In the genomic region with DNA sequence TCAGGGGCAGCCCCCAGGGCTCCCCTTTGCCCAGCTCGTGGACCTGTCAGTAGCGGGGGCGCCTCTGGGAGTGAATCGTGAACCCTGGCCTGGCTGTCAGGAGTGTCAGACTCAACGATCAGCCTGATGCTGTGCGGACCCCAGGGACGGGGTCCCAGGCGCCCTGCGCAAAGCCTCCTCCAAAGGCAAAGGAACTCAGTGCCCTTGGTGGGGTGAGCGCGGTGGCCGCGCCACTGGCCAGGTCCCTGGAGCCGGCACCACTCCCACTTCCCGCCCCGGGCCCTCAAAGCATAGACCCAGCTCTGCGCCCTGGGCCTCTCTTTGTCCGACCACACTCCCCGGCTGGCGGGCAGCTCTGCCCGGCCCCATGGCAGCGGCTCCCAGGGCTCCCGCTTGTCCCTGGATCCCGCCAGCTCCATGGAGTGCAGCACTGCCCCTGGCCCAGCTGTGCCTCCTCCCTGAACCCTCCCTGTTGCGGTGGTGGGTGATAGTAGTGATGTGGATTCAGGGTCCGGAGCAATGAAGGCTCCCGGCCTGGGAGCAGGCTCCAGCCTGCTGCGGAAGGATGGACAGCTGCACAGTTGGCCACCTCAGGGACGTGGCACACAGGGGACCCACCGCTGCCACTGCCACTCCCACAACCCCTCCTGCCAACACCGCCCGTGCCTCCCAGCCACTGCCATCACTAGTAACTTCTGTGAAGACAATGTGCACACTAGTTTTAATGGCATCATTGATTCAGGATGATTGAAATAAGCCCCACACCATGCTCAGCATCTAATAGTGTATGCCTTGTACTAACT, we compare ENCODE assay signal across 15 cellular contexts.
A peak's percentile ranks its signal among the peaks of the same experiment; 100 is the strongest.
DNase-seq lines count a peak whose midpoint lies in the region; ATAC-seq and TF ChIP-seq lines count a peak whose summit lies in the region.
"Had no signal": no experiment of that assay in that cellular context is flagged by ENCODE, and none has a peak within 500 bp of the region (broad histone marks: within the 10 kb centered on the region; RNA-seq: fewer than 3 reads in every experiment).

No MANE protein-coding gene starts in this region.

- H3K18ac ChIP-seq in H9 (ENCODE audit: insufficient read length, low read depth, low read length) (no peak overlapping the region), neuronal stem cell (ENCODE audit: low read length) (no peak overlapping the region)

- no peak overlapping the region for H3K27ac Mint-ChIP-seq in H9
- no peak overlapping the region for H3K27ac Mint-ChIP-seq in stimulated activated memory B cell treated with anti-CD40 and anti-IgM and Interleukin-4, amounts not matched to agents 10 μg/mL and 1 μg/mL and 100 μg/mL, for 72 hours
- no peak overlapping the region for H3K27ac Mint-ChIP-seq in activated T-cell treated with anti-CD3 and anti-CD28 coated beads, Interleukin-2, amount 50 U/mL, for 24 hours
- H3K27ac Mint-ChIP-seq: CD4-positive, alpha-beta memory T cell had no signal

- H3K9ac ChIP-seq in H9 (ENCODE audit: extremely low read depth, insufficient read length, low read length): no peak overlapping the region
- H3K9ac ChIP-seq in neuronal stem cell (ENCODE audit: low read depth, low read length, poor library complexity): no peak overlapping the region
- H3K9ac ChIP-seq: KMS-11 had no signal

- no peaks in the 10 kb centered on the region for H3K36me3 ChIP-seq in neuronal stem cell (replicated peaks in 1 of 2; ENCODE audit: control insufficient read depth in 2 of 2, insufficient read depth in 2 of 2, low read length in 2 of 2)

- H2BK12ac ChIP-seq in H9 (ENCODE audit: insufficient read length, low read depth, low read length) (no peak overlapping the region), neuronal stem cell (ENCODE audit: low read length) (no peak overlapping the region)

- ATAC-seq in Right ventricle myocardium superior (ENCODE audit: poor library complexity) (no peak), Right ventricle myocardium inferior (no peak), GM18868 (IDR thresholded peaks at IDR 0.05; ENCODE audit: unreplicated experiment) (no peak)
- peak; percentile 37 for ATAC-seq in stimulated activated memory B cell treated with anti-CD40 and anti-IgM and Interleukin-4, amounts not matched to agents 10 μg/mL and 1 μg/mL and 100 μg/mL, for 72 hours
- ATAC-seq: Panc1 had no signal

- H3T11ph ChIP-seq in H9 (ENCODE audit: low read length): no peak overlapping the region

- H3K4me1 Mint-ChIP-seq in H9: no peaks in the 10 kb centered on the region
- no peaks in the 10 kb centered on the region for H3K4me1 Mint-ChIP-seq in stimulated activated memory B cell treated with anti-CD40 and anti-IgM and Interleukin-4, amounts not matched to agents 10 μg/mL and 1 μg/mL and 100 μg/mL, for 72 hours
- H3K4me1 Mint-ChIP-seq in activated T-cell treated with anti-CD3 and anti-CD28 coated beads, Interleukin-2, amount 50 U/mL, for 24 hours (ENCODE audit: low read depth): no peaks in the 10 kb centered on the region
- H3K4me1 Mint-ChIP-seq: CD4-positive, alpha-beta memory T cell had no signal

- no peak overlapping the region for H4K5ac ChIP-seq in H9 (ENCODE audit: insufficient read length, low read depth, low read length)

- no peak overlapping the region for H2BK5ac ChIP-seq in H9 (ENCODE audit: insufficient read length, low read length)
- peak overlapping the region; percentile 53 for H2BK5ac ChIP-seq in neuronal stem cell (ENCODE audit: low read length)

- H3K4me1 ChIP-seq in H9 (ENCODE audit: insufficient read depth, low read length) (no peaks in the 10 kb centered on the region), neuronal stem cell (ENCODE audit: control insufficient read depth in 2 of 2, insufficient read depth in 1 of 2, low read depth in 1 of 2, low read length in 2 of 2) (peaks cover 0 to 3% of the 10 kb centered on the region in 2 donors)

- H2BK15ac ChIP-seq in H9 (ENCODE audit: low read depth, low read length) (no peak overlapping the region), neuronal stem cell (ENCODE audit: low read length) (peak overlapping the region; percentile 65)

- H3K23me2 ChIP-seq in H9 (ENCODE audit: insufficient read length, low read depth, low read length, poor library complexity, severe bottlenecking): no peaks in the 10 kb centered on the region

- H2AFZ ChIP-seq in H9 (ENCODE audit: low read length) (no peak overlapping the region), neuronal stem cell (ENCODE audit: low read length) (peak overlapping the region; percentile 25)

- no peak for TF ChIP-seq CTCF in H9 (conservative IDR thresholded peaks at IDR 0.05)

- H3K27me3 ChIP-seq in H9 (ENCODE audit: insufficient read depth, low read length) (no peaks in the 10 kb centered on the region), neuronal stem cell (ENCODE audit: control insufficient read depth in 3 of 3, insufficient read depth in 3 of 3, low read depth in 1 of 3, low read length in 3 of 3) (no peaks in the 10 kb centered on the region)

- no peak overlapping the region for H2BK20ac ChIP-seq in H9 (ENCODE audit: low read depth, low read length, poor library complexity, severe bottlenecking)

- no peaks in the 10 kb centered on the region for H3K79me2 ChIP-seq in H9 (ENCODE audit: insufficient read depth, low read length)

- DNase-seq in Right ventricle myocardium superior (peak; percentile 26), Right ventricle myocardium inferior (ENCODE audit: missing footprints) (no peak), H9 (peak; percentile 28), neuronal stem cell (ENCODE audit: low spot score) (no peak)
- no peak for DNase-seq in activated T-cell treated with anti-CD3 and anti-CD28 coated beads, Interleukin-2, amount 50 U/mL, for 24 hours
- DNase-seq in activated CD4-positive, CD25-positive, alpha-beta regulatory T cell treated with anti-CD3 and anti-CD28 coated beads, Interleukin-2, amount 50 U/mL, for 72 hours: no peak
- DNase-seq: DMS53, EL, NCI-H1694 treated with DMSO at 0.1 percent for 48 hours had no signal

- H3K4ac ChIP-seq in H9 (ENCODE audit: low read depth, low read length): no peak overlapping the region
- no peak overlapping the region for H3K4ac ChIP-seq in neuronal stem cell (ENCODE audit: low read length)

- intact Hi-C loops in Right ventricle myocardium superior (cut with DNase I) (no loop called here), Right ventricle myocardium inferior (cut with DNase I) (no loop called here)

- H3K27ac ChIP-seq in H9 (ENCODE audit: insufficient read length, low read depth, low read length): no peak overlapping the region
- H3K27ac ChIP-seq in neuronal stem cell (replicated peaks; ENCODE audit: low read length): no peak overlapping the region
- H3K27ac ChIP-seq: KMS-11 had no signal

- no peak overlapping the region for H3K4me2 ChIP-seq in H9 (ENCODE audit: insufficient read depth, insufficient read length, low read length)
- H3K4me2 ChIP-seq in neuronal stem cell (ENCODE audit: insufficient read depth, low read length, poor library complexity, severe bottlenecking): no peak overlapping the region
- H3K4me2 ChIP-seq: KMS-11 had no signal

- H4K8ac ChIP-seq in H9 (replicated peaks; ENCODE audit: insufficient read length, low read depth, low read length) (no peak overlapping the region), neuronal stem cell (ENCODE audit: low read depth, low read length) (no peak overlapping the region)

- peak overlapping the region in 1 of 2 donors; percentile 30 for H3K4me3 ChIP-seq in neuronal stem cell (ENCODE audit: low read length in 2 of 2)
- H3K4me3 ChIP-seq: GM12878 had no signal

- H3K23ac ChIP-seq in H9 (ENCODE audit: insufficient read length, low read depth, low read length) (no peak overlapping the region), neuronal stem cell (ENCODE audit: low read depth, low read length, poor library complexity) (no peak overlapping the region)

- H3K14ac ChIP-seq in H9 (ENCODE audit: insufficient read depth, low read length): no peak overlapping the region
- no peak overlapping the region for H3K14ac ChIP-seq in neuronal stem cell (ENCODE audit: low read length)

- H4K91ac ChIP-seq in H9 (ENCODE audit: insufficient read length, low read depth, low read length) (no peak overlapping the region), neuronal stem cell (ENCODE audit: low read depth, low read length, poor library complexity) (no peak overlapping the region)

- no peaks in the 10 kb centered on the region for H3K79me1 ChIP-seq in H9 (ENCODE audit: insufficient read depth, low read depth, low read length, poor library complexity, severe bottlenecking)
- H3K79me1 ChIP-seq in neuronal stem cell (ENCODE audit: low read depth, low read length): no peaks in the 10 kb centered on the region

- no peaks in the 10 kb centered on the region; a peak in 1 of 7 replicates for H3K36me3 Mint-ChIP-seq in H9 (ENCODE audit: insufficient read depth in 1 of 3, low read depth in 3 of 3)
- H3K36me3 Mint-ChIP-seq in stimulated activated memory B cell treated with anti-CD40 and anti-IgM and Interleukin-4, amounts not matched to agents 10 μg/mL and 1 μg/mL and 100 μg/mL, for 72 hours: no peaks in the 10 kb centered on the region
- H3K36me3 Mint-ChIP-seq in activated T-cell treated with anti-CD3 and anti-CD28 coated beads, Interleukin-2, amount 50 U/mL, for 24 hours (ENCODE audit: low read depth): no peaks in the 10 kb centered on the region
- H3K36me3 Mint-ChIP-seq: CD4-positive, alpha-beta memory T cell had no signal

- H2AK5ac ChIP-seq in H9 (ENCODE audit: insufficient read length, low read length): no peak overlapping the region
- peak overlapping the region; percentile 37 for H2AK5ac ChIP-seq in neuronal stem cell (ENCODE audit: low read depth, low read length)

- no peaks in the 10 kb centered on the region for H4K20me1 ChIP-seq in H9 (ENCODE audit: control insufficient read depth, insufficient read depth, insufficient read length)

- no peak overlapping the region for H3K56ac ChIP-seq in H9 (ENCODE audit: insufficient read length, low read depth, low read length)

- no peaks in the 10 kb centered on the region; the same call in 1 of the 2 replicates for H3K27me3 Mint-ChIP-seq in H9 (ENCODE audit: low read depth)
- no peaks in the 10 kb centered on the region for H3K27me3 Mint-ChIP-seq in stimulated activated memory B cell treated with anti-CD40 and anti-IgM and Interleukin-4, amounts not matched to agents 10 μg/mL and 1 μg/mL and 100 μg/mL, for 72 hours
- H3K27me3 Mint-ChIP-seq in activated T-cell treated with anti-CD3 and anti-CD28 coated beads, Interleukin-2, amount 50 U/mL, for 24 hours: no peaks in the 10 kb centered on the region
- H3K27me3 Mint-ChIP-seq: CD4-positive, alpha-beta memory T cell had no signal

- H2BK120ac ChIP-seq in H9 (ENCODE audit: low read depth, low read length, poor library complexity, severe bottlenecking) (no peak overlapping the region), neuronal stem cell (ENCODE audit: low read depth, low read length) (no peak overlapping the region)

- H3K4me3 Mint-ChIP-seq in H9: no peak overlapping the region
- H3K4me3 Mint-ChIP-seq in stimulated activated memory B cell treated with anti-CD40 and anti-IgM and Interleukin-4, amounts not matched to agents 10 μg/mL and 1 μg/mL and 100 μg/mL, for 72 hours: no peak overlapping the region
- no peak overlapping the region for H3K4me3 Mint-ChIP-seq in activated T-cell treated with anti-CD3 and anti-CD28 coated beads, Interleukin-2, amount 50 U/mL, for 24 hours
- H3K4me3 Mint-ChIP-seq: CD4-positive, alpha-beta memory T cell had no signal

- no peaks in the 10 kb centered on the region for H3K9me3 ChIP-seq in H9 (ENCODE audit: control insufficient read depth, low read depth, low read length)
- H3K9me3 ChIP-seq in neuronal stem cell (replicated peaks in 1 of 2; ENCODE audit: control insufficient read depth in 2 of 2, insufficient read depth in 1 of 2, low read depth in 1 of 2, low read length in 2 of 2): no peaks in the 10 kb centered on the region

- H3K9me3 Mint-ChIP-seq in H9: no peaks in the 10 kb centered on the region
- H3K9me3 Mint-ChIP-seq in stimulated activated memory B cell treated with anti-CD40 and anti-IgM and Interleukin-4, amounts not matched to agents 10 μg/mL and 1 μg/mL and 100 μg/mL, for 72 hours: no peaks in the 10 kb centered on the region
- no peaks in the 10 kb centered on the region for H3K9me3 Mint-ChIP-seq in activated T-cell treated with anti-CD3 and anti-CD28 coated beads, Interleukin-2, amount 50 U/mL, for 24 hours

- WGBS in H9 (ENCODE audit: extremely low coverage, insufficient read length, low lambda C conversion rate): no CpG with 5 or more reads among the region's 32 CpGs
- WGBS in neuronal stem cell (ENCODE audit: extremely low coverage in 2 of 2, insufficient read length in 2 of 2, insufficient replicate concordance in 1 of 2), 2 donors: no CpG with 5 or more reads among the region's 32 CpGs

Comparison
In these comparisons a context has a peak if more than half of its experiments do, and no peak if none do; other contexts are left out.
1. DNase-seq: peak in Right ventricle myocardium superior (single experiment) and H9 (single experiment); none in Right ventricle myocardium inferior (single experiment), neuronal stem cell (single experiment), activated T-cell treated with anti-CD3 and anti-CD28 coated beads, Interleukin-2, amount 50 U/mL, for 24 hours (single experiment) and activated CD4-positive, CD25-positive, alpha-beta regulatory T cell treated with anti-CD3 and anti-CD28 coated beads, Interleukin-2, amount 50 U/mL, for 72 hours (single experiment).